In genomic region chr10:100374137-100374655, GRCh38 we compare ENCODE assay signal across 9 cellular contexts. TPM values are rescaled to one million over a fixed set of nuclear protein-coding genes. Genes with fewer than 3 reads are reported as not detected.
DNase-seq lines count a peak whose midpoint lies in the region; ATAC-seq and TF ChIP-seq lines count a peak whose summit lies in the region.
"Had no signal": no experiment of that assay in that cellular context is flagged by ENCODE, and none has a peak within 500 bp of the region (broad histone marks: within the 10 kb centered on the region; RNA-seq: fewer than 3 reads in every experiment).

No MANE protein-coding gene starts in this region.

- H3K36me3 Mint-ChIP-seq in Calu3 (ENCODE audit: insufficient read depth, unreplicated experiment) = peaks cover 11% of the 10 kb centered on the region

- H3K4me3 ChIP-seq in AG04450 (ENCODE audit: low read depth, low read length) (peak overlapping the region; percentile 74), mucosa of descending colon (peak overlapping the region; percentile 33)
- H3K4me3 ChIP-seq in effector memory CD4-positive, alpha-beta T cell (ENCODE audit: insufficient read depth, low read depth, low read length, poor library complexity, severe bottlenecking) = peak overlapping the region; percentile 68

- H3K9me3 ChIP-seq in AG04450 (ENCODE audit: control insufficient read depth, insufficient read depth, low read length) (no peaks in the 10 kb centered on the region), KOPT-K1 (ENCODE audit: insufficient read depth, low read length, poor library complexity, severe bottlenecking) (no peaks in the 10 kb centered on the region), mucosa of descending colon (no peaks in the 10 kb centered on the region)
- H3K9me3 ChIP-seq in effector memory CD4-positive, alpha-beta T cell (ENCODE audit: control insufficient read depth, low read length) = no peaks in the 10 kb centered on the region

- no peaks in the 10 kb centered on the region for H3K4me1 Mint-ChIP-seq in Calu3 (ENCODE audit: low read depth, unreplicated experiment)

- no peak overlapping the region for H3K27ac Mint-ChIP-seq in Calu3 (ENCODE audit: unreplicated experiment)
- H3K27ac Mint-ChIP-seq: stimulated activated naive CD8-positive, alpha-beta T cell treated with anti-CD3 and anti-CD28 coated beads, Interleukin-15, amount 100 ng/mL, for 72 hours had no signal

- H3K4me1 ChIP-seq in effector memory CD4-positive, alpha-beta T cell (ENCODE audit: control insufficient read depth, insufficient read depth, low read length, poor library complexity, severe bottlenecking) = peaks cover 34% of the 10 kb centered on the region
- peaks cover 58% of the 10 kb centered on the region for H3K4me1 ChIP-seq in mucosa of descending colon (ENCODE audit: low read depth)

- DNase-seq in AG04450 (ENCODE audit: low read depth, low spot score) (no peak), mucosa of descending colon (no peak), Calu3 (no peak)
- no peak for DNase-seq in effector memory CD4-positive, alpha-beta T cell
- no peak for DNase-seq in effector CD8-positive, alpha-beta T cell (lab: John Stamatoyannopoulos, UW)

- H3K9me3 Mint-ChIP-seq in Calu3 (ENCODE audit: low read depth, unreplicated experiment) = no peaks in the 10 kb centered on the region
- H3K9me3 Mint-ChIP-seq: stimulated activated naive CD8-positive, alpha-beta T cell treated with anti-CD3 and anti-CD28 coated beads, Interleukin-15, amount 100 ng/mL, for 72 hours had no signal

- TF ChIP-seq CTCF in AG04450 (IDR thresholded peaks at IDR 0.05; ENCODE audit: low read depth, low read length) (no peak), mucosa of descending colon (IDR thresholded peaks at IDR 0.05) (no peak), Calu3 (IDR thresholded peaks at IDR 0.05; ENCODE audit: unreplicated experiment) (no peak)

- H3K36me3 ChIP-seq in KOPT-K1 (ENCODE audit: insufficient read depth, low read length) = no peaks in the 10 kb centered on the region
- H3K36me3 ChIP-seq in effector memory CD4-positive, alpha-beta T cell (ENCODE audit: control insufficient read depth, insufficient read depth, low read length) = no peaks in the 10 kb centered on the region
- H3K36me3 ChIP-seq in mucosa of descending colon (ENCODE audit: low read depth) = no peaks in the 10 kb centered on the region

- H3K27ac ChIP-seq in AG04450 (ENCODE audit: low read depth, low read length) (peak overlapping the region; percentile 100), KOPT-K1 (ENCODE audit: low read depth, low read length, poor library complexity, severe bottlenecking) (peak overlapping the region; percentile 99)
- H3K27ac ChIP-seq in effector memory CD4-positive, alpha-beta T cell (ENCODE audit: insufficient read depth, low read length, poor library complexity, severe bottlenecking) = peak overlapping the region; percentile 64

- H3K27me3 ChIP-seq in AG04450 (ENCODE audit: control insufficient read depth, insufficient read depth, low read length) = no peaks in the 10 kb centered on the region
- no peaks in the 10 kb centered on the region for H3K27me3 ChIP-seq in effector memory CD4-positive, alpha-beta T cell (replicated peaks; ENCODE audit: control insufficient read depth, insufficient read depth, low read length, poor library complexity, severe bottlenecking)

- no peak overlapping the region for H3K4me3 Mint-ChIP-seq in Calu3 (ENCODE audit: low read depth, unreplicated experiment)
- H3K4me3 Mint-ChIP-seq: stimulated activated naive CD8-positive, alpha-beta T cell treated with anti-CD3 and anti-CD28 coated beads, Interleukin-15, amount 100 ng/mL, for 72 hours had no signal

- no peak for ATAC-seq in mucosa of descending colon
- no peak for ATAC-seq in HG03521 (IDR thresholded peaks at IDR 0.05; ENCODE audit: unreplicated experiment)
- no peak for ATAC-seq in HG03280 (IDR thresholded peaks at IDR 0.05; ENCODE audit: unreplicated experiment)

- no peaks in the 10 kb centered on the region for H3K27me3 Mint-ChIP-seq in Calu3 (ENCODE audit: unreplicated experiment)
- H3K27me3 Mint-ChIP-seq: stimulated activated naive CD8-positive, alpha-beta T cell treated with anti-CD3 and anti-CD28 coated beads, Interleukin-15, amount 100 ng/mL, for 72 hours had no signal

- CTCF ChIA-PET in AG04450 (lab: Charles Lee) = interaction anchor here (1.3 to 1.7 kb wide), 7 partner anchors 27 to 162 kb away, joined by 3 to 9 read pairs (median 4); partner anchors contain the start of genes BLOC1S2, HIF1AN and SCD
- CTCF ChIA-PET in Calu3 (lab: Charles Lee) = interaction anchor here (0.7 to 1.7 kb wide), 2 partner anchors 28 to 79 kb away, joined by 4 to 8 read pairs; no protein-coding TSS in a partner anchor

- POLR2A ChIA-PET in AG04450 (lab: Yijun Ruan, JAX) = interaction anchor here (0.6 to 2.0 kb wide), 7 partner anchors 10 to 181 kb away, joined by 3 to 38 read pairs (median 4); partner anchors contain the start of genes BLOC1S2, HIF1AN and SCD

- intact Hi-C loops in mucosa of descending colon (cut with DNase I, micrococcal nuclease) = no loop called here
- intact Hi-C loops in Calu3 (cut with micrococcal nuclease; ENCODE audit: unreplicated experiment) = no loop called here

- no TSS peak for BruUV-seq in Calu3 (replicated peaks; lab: Mats Ljungman, UMichigan)

RNA-seq across cellular contexts. Expression of gene SCD, which starts 27.2 kb away (rescaled TPM):
- polyA plus RNA-seq in AG04450 (2011; rRNA removed) = 133 and 148 TPM in 2 replicates
- 181 and 190 TPM in 2 replicates for polyA minus RNA-seq in AG04450 (2011; rRNA and poly(A)+ RNA removed)
- 100 to 1,000 TPM in 1 of 3 donors, 10 to 100 TPM in 2; 40.7 to 108 (median 83.5) TPM for total RNA-seq in mucosa of descending colon
- 173 and 225 TPM in 2 replicates for total RNA-seq in Calu3 (2022)

RNA-seq across cellular contexts. Expression of gene PKD2L1, which starts 44.2 kb away (rescaled TPM):
- not detected in 2 replicates for polyA plus RNA-seq in AG04450 (2011; rRNA removed)
- not detected in 2 replicates for polyA minus RNA-seq in AG04450 (2011; rRNA and poly(A)+ RNA removed)
- total RNA-seq in mucosa of descending colon (under 1 TPM in 2 of 3 donors, not detected in 1; 0.22 to 0.60 TPM), Calu3 (2022) (not detected in 2 replicates)
